In genomic region chr7:151783958-151784575, GRCh38 we compare ENCODE assay signal across 1 cellular context.
A peak's percentile ranks its signal among the peaks of the same experiment; 100 is the strongest.
TF ChIP-seq lines count a peak whose summit lies in the region.

No MANE protein-coding gene starts in this region.

TF ChIP-seq in K562, 482 proteins besides CTCF, POLR2A, EP300 and RAD21 (continued from another document):
- TF ChIP-seq MGA (IDR thresholded peaks at IDR 0.05) (peak; percentile 38), TRIM28 (IDR thresholded peaks at IDR 0.05) (no peak), NR0B1 (IDR thresholded peaks at IDR 0.05; ENCODE audit: partially characterized antibody) (no peak), E2F6 (IDR thresholded peaks at IDR 0.05; ENCODE audit: borderline replicate concordance in 1 of 2, extremely low read depth in 1 of 2, insufficient read depth in 1 of 2, insufficient read length in 1 of 2, low read depth in 1 of 2, low read length in 1 of 2, poor library complexity in 1 of 2, severe bottlenecking in 1 of 2) (peak in 1 of 2 experiments; percentile 50), ZHX1 (conservative IDR thresholded peaks at IDR 0.05; ENCODE audit: low read length) (no peak), TCFL5 (CRISPR knock-in tag; conservative IDR thresholded peaks at IDR 0.05) (no peak), ZEB2 (IDR thresholded peaks at IDR 0.05) (no peak), ZNF184 (CRISPR knock-in tag; IDR thresholded peaks at IDR 0.05) (no peak), MED1 (CRISPR knock-in tag; IDR thresholded peaks at IDR 0.05; ENCODE audit: borderline replicate concordance) (no peak)
TF ChIP-seq in K562: peak in this region for 3.
